Comparison of ENCODE assay signal across 8 cellular contexts in genomic region chr17:59786536-59787319, GRCh38.
DNase-seq lines count a peak whose midpoint lies in the region; ATAC-seq and TF ChIP-seq lines count a peak whose summit lies in the region.

No MANE protein-coding gene starts in this region.

- peak overlapping the region; percentile 83 for H3K27ac ChIP-seq in CD4-positive, alpha-beta T cell (ENCODE audit: low read depth, low read length)
- H3K27ac ChIP-seq in Panc1 (ENCODE audit: low read length): peak overlapping the region; percentile 100
- peak overlapping the region; percentile 6 to 76 for H3K27ac ChIP-seq in ovary
- peak overlapping the region; percentile 54 to 91 (median 86) for H3K27ac ChIP-seq in tibial nerve

- H3K4me3 ChIP-seq in Panc1 (ENCODE audit: low read depth in 2 of 2, low read length in 2 of 2) (no peak overlapping the region), fibroblast of the aortic adventitia (ENCODE audit: low read depth, low read length) (peak overlapping the region; percentile 11), ovary (peak overlapping the region; percentile 2), tibial nerve (peak overlapping the region in 2 of 4 donors; percentile 22 to 25)

- peak; percentile 88 for ATAC-seq in CD4-positive, alpha-beta T cell (ENCODE audit: poor library complexity)
- peak; percentile 84 for ATAC-seq in GM19324 (IDR thresholded peaks at IDR 0.05; ENCODE audit: low FRiP score, unreplicated experiment)
- peak; percentile 84 for ATAC-seq in HG03439 (IDR thresholded peaks at IDR 0.05; ENCODE audit: unreplicated experiment)
- peak; percentile 89 for ATAC-seq in Panc1

- POLR2A ChIA-PET in CD4-positive, alpha-beta T cell (lab: Charles Lee): interaction anchor here (0.7 to 7.3 kb wide), 18 partner anchors 11 to 222 kb away, joined by 3 to 86 read pairs (median 4); partner anchors contain the start of genes CLTC, DHX40, RNFT1 and RPS6KB1
- POLR2A ChIA-PET in Panc1 (lab: Charles Lee): interaction anchor here (0.5 to 1.3 kb wide), 4 partner anchors 18 to 51 kb away, joined by 3 to 9 read pairs (median 7); no protein-coding TSS in a partner anchor

- H3K27ac Mint-ChIP-seq in CD4-positive, alpha-beta T cell: peak overlapping the region; percentile 93

- H3K9me3 Mint-ChIP-seq in CD4-positive, alpha-beta T cell: no peaks in the 10 kb centered on the region

- CTCF ChIA-PET in CD4-positive, alpha-beta T cell (lab: Charles Lee): interaction anchor here (0.7 to 4.7 kb wide), 9 partner anchors 10 to 72 kb away, joined by 3 to 34 read pairs (median 4); no protein-coding TSS in a partner anchor
- CTCF ChIA-PET in Panc1 (lab: Charles Lee): interaction anchor here (0.5 to 1.2 kb wide), 2 partner anchors 18 to 33 kb away, joined by 3 to 7 read pairs; no protein-coding TSS in a partner anchor

- intact Hi-C loops in CD4-positive, alpha-beta T cell (cut with DNase I, micrococcal nuclease): loop anchor here (1.0 to 5.0 kb wide), 5 partner anchors 34 to 167 kb away; partner anchors contain the start of gene CLTC (in 1 of the 2)
- intact Hi-C loops in Panc1 (cut with micrococcal nuclease; ENCODE audit: unreplicated experiment): loop anchor here (2.0 kb wide), 1 partner anchor 50 kb away; no protein-coding TSS in a partner anchor
- intact Hi-C loops in ovary (cut with DNase I): no loop called here

- no peaks in the 10 kb centered on the region for H3K9me3 ChIP-seq in CD4-positive, alpha-beta T cell (ENCODE audit: control insufficient read depth, low read length)
- H3K9me3 ChIP-seq in Panc1 (ENCODE audit: control insufficient read depth, insufficient read depth, low read depth, low read length) (no peaks in the 10 kb centered on the region), ovary (no peaks in the 10 kb centered on the region), tibial nerve (no peaks in the 10 kb centered on the region)

- H3K27me3 ChIP-seq in CD4-positive, alpha-beta T cell (ENCODE audit: control insufficient read depth, insufficient read depth, low read length): no peaks in the 10 kb centered on the region
- H3K27me3 ChIP-seq in Panc1 (ENCODE audit: control insufficient read depth, insufficient read depth, low read length) (no peaks in the 10 kb centered on the region), ovary (no peaks in the 10 kb centered on the region), tibial nerve (no peaks in the 10 kb centered on the region)

- no peak for TF ChIP-seq CTCF in CD4-positive, alpha-beta T cell (IDR thresholded peaks at IDR 0.05)
- TF ChIP-seq CTCF in Panc1 (IDR thresholded peaks at IDR 0.05) (no peak), fibroblast of the aortic adventitia (IDR thresholded peaks at IDR 0.05; ENCODE audit: insufficient read depth, low read length) (no peak), ovary (IDR thresholded peaks at IDR 0.05) (no peak), tibial nerve (IDR thresholded peaks at IDR 0.05) (peak in 2 of 5 experiments; percentile 18 to 20)

- peaks cover 59% of the 10 kb centered on the region for H3K4me1 ChIP-seq in Panc1 (ENCODE audit: control insufficient read depth, insufficient read depth, low read length)
- peaks cover 12% of the 10 kb centered on the region for H3K4me1 ChIP-seq in ovary (ENCODE audit: insufficient read depth)
- H3K4me1 ChIP-seq in tibial nerve: peaks cover 0 to 67% (median 50%) of the 10 kb centered on the region in 4 donors

- DNase-seq in CD4-positive, alpha-beta T cell: peak; percentile 40 to 79 (median 50)
- peak; percentile 94 for DNase-seq in Panc1 (ENCODE audit: low read depth, low spot score)
- peak; percentile 14 to 69 for DNase-seq in activated T-helper 1 cell treated with anti-CD3 and anti-CD28 coated beads, Interleukin-2, amount 50 U/mL, for 16 hours (ENCODE audit: low read depth in 1 of 2, low spot score in 1 of 2)
- peak; percentile 100 for DNase-seq in fibroblast of the aortic adventitia (ENCODE audit: low read depth)
- peak in 1 of 5 donors; percentile 59 for DNase-seq in ovary
- peak in 1 of 2 donors; percentile 78 for DNase-seq in tibial nerve (ENCODE audit: low spot score in 2 of 2)

- TF ChIP-seq EP300 in ovary (IDR thresholded peaks at IDR 0.05) (peak; percentile 97), tibial nerve (IDR thresholded peaks at IDR 0.05) (peak in 1 of 2 donors; percentile 96)

- in situ Hi-C loops in Panc1 (cut with HindIII; ENCODE audit: low pct_unique_long_range_greater_than_20kb, low sequenced_read_pairs): no loop called here

- 9 to 13% (median 11%) methylated on average over 8 of the region's 8 CpGs for WGBS in ovary, 3 donors
- WGBS in tibial nerve, 2 donors: 31 to 32% methylated on average over 8 of the region's 8 CpGs

- H3K27me3 Mint-ChIP-seq in CD4-positive, alpha-beta T cell: no peaks in the 10 kb centered on the region

- no TSS peak for BruUV-seq in Panc1 (replicated peaks; lab: Mats Ljungman, UMichigan)

- no peak for TF ChIP-seq POLR2A in ovary (IDR thresholded peaks at IDR 0.05)
- peak in 1 of 2 donors; percentile 18 for TF ChIP-seq POLR2A in tibial nerve (IDR thresholded peaks at IDR 0.05)

- H3K36me3 ChIP-seq in Panc1 (ENCODE audit: control insufficient read depth, insufficient read depth, low read length): no peaks in the 10 kb centered on the region; the same call in 1 of the 2 replicates
- H3K36me3 ChIP-seq in ovary: no peaks in the 10 kb centered on the region
- H3K36me3 ChIP-seq in tibial nerve: no peaks in the 10 kb centered on the region

- H3K4me3 Mint-ChIP-seq in CD4-positive, alpha-beta T cell: peak overlapping the region; percentile 85

- peaks cover 47% of the 10 kb centered on the region for H3K4me1 Mint-ChIP-seq in CD4-positive, alpha-beta T cell (ENCODE audit: low read depth)

- H3K36me3 Mint-ChIP-seq in CD4-positive, alpha-beta T cell (ENCODE audit: low read depth): peaks cover 19% of the 10 kb centered on the region

Comparison
In these comparisons a context has a peak if more than half of its experiments do, and no peak if none do; other contexts are left out.
1. H3K27ac ChIP-seq: peak in every context shown above with its lines; median percentile 100 in Panc1; 86 in tibial nerve; 83 in CD4-positive, alpha-beta T cell; 41 in ovary.
2. H3K4me3 ChIP-seq: peak in fibroblast of the aortic adventitia (single experiment) and ovary (single experiment); none in Panc1 (0 of 2).
3. intact Hi-C loops: an anchor here in CD4-positive, alpha-beta T cell (1.0 to 5.0 kb wide) and Panc1 (2.0 kb wide); none called in ovary.
4. Peak in every context shown above with its lines, with median percentiles within 50 percentile points of each other: ATAC-seq.